In genomic region chr1:14597343-14598006, GRCh38 we compare ENCODE assay signal across 15 cellular contexts. TPM values are rescaled to one million over a fixed set of nuclear protein-coding genes. Genes with fewer than 3 reads are reported as not detected.
A peak's percentile ranks its signal among the peaks of the same experiment; 100 is the strongest.
DNase-seq lines count a peak whose midpoint lies in the region; ATAC-seq and TF ChIP-seq lines count a peak whose summit lies in the region.
"Had no signal": no experiment of that assay in that cellular context is flagged by ENCODE, and none has a peak within 500 bp of the region (broad histone marks: within the 10 kb centered on the region; RNA-seq: fewer than 3 reads in every experiment).

No MANE protein-coding gene starts in this region.

- H3K36me3 ChIP-seq in ES-I3 (ENCODE audit: insufficient read depth, low read length) (no peaks in the 10 kb centered on the region), neuron (ENCODE audit: insufficient read depth, low read length) (no peaks in the 10 kb centered on the region)

- TF ChIP-seq CTCF in glutamatergic neuron (IDR thresholded peaks at IDR 0.05; ENCODE audit: partially characterized antibody, unreplicated experiment) = no peak

- H3K9ac ChIP-seq in ES-I3 (ENCODE audit: low read depth, low read length) = peak overlapping the region; percentile 72

- peaks cover 3% of the 10 kb centered on the region for H3K27me3 Mint-ChIP-seq in glutamatergic neuron (ENCODE audit: unreplicated experiment)

- no peak overlapping the region for H3K27ac Mint-ChIP-seq in glutamatergic neuron (ENCODE audit: unreplicated experiment)
- H3K27ac Mint-ChIP-seq: activated CD8-positive, alpha-beta T cell treated with anti-CD3 and anti-CD28 coated beads for 36 hours; activated naive CD4-positive, alpha-beta T cell treated with anti-CD3 and anti-CD28 coated beads, Interleukin-2, amount 50 U/mL, for 24 hours; CD8-positive, alpha-beta memory T cell; T-cell had no signal

- H3K4me1 ChIP-seq in ES-I3 (ENCODE audit: insufficient read depth, low read length) (peaks cover 39% of the 10 kb centered on the region), neuron (ENCODE audit: insufficient read depth, low read length) (peaks cover 52% of the 10 kb centered on the region)

- H3K9me3 Mint-ChIP-seq in glutamatergic neuron (ENCODE audit: unreplicated experiment) = peaks cover 5% of the 10 kb centered on the region
- H3K9me3 Mint-ChIP-seq: activated CD8-positive, alpha-beta T cell treated with anti-CD3 and anti-CD28 coated beads for 36 hours; activated naive CD4-positive, alpha-beta T cell treated with anti-CD3 and anti-CD28 coated beads, Interleukin-2, amount 50 U/mL, for 24 hours; CD8-positive, alpha-beta memory T cell; T-cell had no signal

- DNase-seq in NCI-H748 treated with DMSO at 0.1 percent for 48 hours (lab: John Stamatoyannopoulos, UW) = peak; percentile 11
- no peak for DNase-seq in glutamatergic neuron
- no peak for DNase-seq in retina
- no peak for DNase-seq in germinal center (ENCODE audit: low spot score)
- DNase-seq: activated CD8-positive, alpha-beta T cell treated with anti-CD3 and anti-CD28 coated beads for 36 hours; CD8-positive, alpha-beta memory T cell; hippocampal formation; NCI-H1694; stimulated activated CD4-positive, alpha-beta T cell treated with anti-CD3 and anti-CD28 coated beads, Interleukin-2, amount 100 ng/mL, for 48 hours; T-cell had no signal

- no peaks in the 10 kb centered on the region for H3K36me3 Mint-ChIP-seq in glutamatergic neuron (ENCODE audit: unreplicated experiment)
- H3K36me3 Mint-ChIP-seq: activated naive CD4-positive, alpha-beta T cell treated with anti-CD3 and anti-CD28 coated beads, Interleukin-2, amount 50 U/mL, for 24 hours; CD8-positive, alpha-beta memory T cell; T-cell had no signal

- H3K4me3 Mint-ChIP-seq in glutamatergic neuron (ENCODE audit: unreplicated experiment) = peak overlapping the region; percentile 80
- H3K4me3 Mint-ChIP-seq: activated CD8-positive, alpha-beta T cell treated with anti-CD3 and anti-CD28 coated beads for 36 hours; activated naive CD4-positive, alpha-beta T cell treated with anti-CD3 and anti-CD28 coated beads, Interleukin-2, amount 50 U/mL, for 24 hours; CD8-positive, alpha-beta memory T cell; T-cell had no signal

- H3K9me3 ChIP-seq in ES-I3 (ENCODE audit: control insufficient read depth, insufficient read depth, low read length) = no peaks in the 10 kb centered on the region
- no peaks in the 10 kb centered on the region for H3K9me3 ChIP-seq in neuron (ENCODE audit: low read length)

- H2AFZ ChIP-seq in neuron (ENCODE audit: low read depth, low read length) = peak overlapping the region; percentile 73

- peaks cover 18% of the 10 kb centered on the region for H3K4me1 Mint-ChIP-seq in glutamatergic neuron (ENCODE audit: low read depth, unreplicated experiment)
- H3K4me1 Mint-ChIP-seq: activated naive CD4-positive, alpha-beta T cell treated with anti-CD3 and anti-CD28 coated beads, Interleukin-2, amount 50 U/mL, for 24 hours had no signal

- H3K4me3 ChIP-seq in neuron (ENCODE audit: low read length) = peak overlapping the region; percentile 89

- ATAC-seq in HG03378 (IDR thresholded peaks at IDR 0.05; ENCODE audit: unreplicated experiment) = no peak
- ATAC-seq in HG03469 (IDR thresholded peaks at IDR 0.05; ENCODE audit: unreplicated experiment) = no peak
- ATAC-seq: activated CD8-positive, alpha-beta T cell treated with anti-CD3 and anti-CD28 coated beads for 36 hours; T-cell had no signal

- H3K27me3 ChIP-seq in neuron (ENCODE audit: insufficient read depth, low read length) = no peaks in the 10 kb centered on the region

RNA-seq across cellular contexts. Expression of gene KAZN, which starts 1.0 kb away (rescaled TPM):
- total RNA-seq in glutamatergic neuron (ENCODE audit: unreplicated experiment) = 7.9 TPM
